ENCODE assay signal across 17 cellular contexts in the genomic region with DNA sequence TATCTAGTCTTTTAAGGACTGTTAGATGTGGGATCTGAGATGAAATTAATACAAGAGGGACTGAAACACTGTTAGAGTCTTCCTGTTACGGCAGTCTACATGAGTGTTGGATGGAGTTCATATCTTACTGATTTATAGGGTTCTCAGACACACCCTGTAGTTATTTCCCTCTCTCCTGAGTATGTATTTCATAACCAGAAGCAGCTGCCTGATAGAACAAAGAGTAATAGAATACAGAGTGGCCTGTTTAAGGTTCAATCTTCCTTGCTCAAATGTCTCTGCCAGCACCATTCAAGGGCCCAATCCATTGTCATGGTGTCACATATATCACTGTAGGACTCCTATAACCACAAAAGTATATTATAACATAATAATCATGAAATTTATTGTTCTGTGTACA.
A peak's percentile ranks its signal among the peaks of the same experiment; 100 is the strongest.
DNase-seq lines count a peak whose midpoint lies in the region; ATAC-seq lines count a peak whose summit lies in the region.
"Had no signal": no experiment of that assay in that cellular context is flagged by ENCODE, and none has a peak within 500 bp of the region (broad histone marks: within the 10 kb centered on the region; RNA-seq: fewer than 3 reads in every experiment).

No MANE protein-coding gene starts in this region.

- no peak overlapping the region for H3K4me3 Mint-ChIP-seq in activated T-cell treated with anti-CD3 and anti-CD28 coated beads, Interleukin-2, amount 50 U/mL, for 4 hours
- H3K4me3 Mint-ChIP-seq: CD8-positive, alpha-beta memory T cell had no signal

- H3K9me3 Mint-ChIP-seq in activated T-cell treated with anti-CD3 and anti-CD28 coated beads, Interleukin-2, amount 50 U/mL, for 4 hours: peaks cover 12% of the 10 kb centered on the region

- H3K4me1 Mint-ChIP-seq in activated T-cell treated with anti-CD3 and anti-CD28 coated beads, Interleukin-2, amount 50 U/mL, for 4 hours (ENCODE audit: low read depth): no peaks in the 10 kb centered on the region
- H3K4me1 Mint-ChIP-seq: CD8-positive, alpha-beta memory T cell had no signal

- DNase-seq in COLO668 (lab: John Stamatoyannopoulos, UW; ENCODE audit: unreplicated experiment) (peak; percentile 60), NCI-H1105 (lab: John Stamatoyannopoulos, UW) (peak; percentile 42), NCI-H1930 (lab: John Stamatoyannopoulos, UW) (peak; percentile 65 to 70), NCI-H69 (lab: John Stamatoyannopoulos, UW) (peak; percentile 12), AG08395 (ENCODE audit: low spot score) (no peak), NCI-H1092 treated with DMSO at 0.1 percent for 48 hours (lab: John Stamatoyannopoulos, UW) (no peak)
- DNase-seq in activated T-cell treated with anti-CD3 and anti-CD28 coated beads, Interleukin-2, amount 50 U/mL, for 4 hours: no peak
- DNase-seq: CD8-positive, alpha-beta memory T cell; GDM1; IMR-90; Karpas-422; NCI-H2171; NCI-H446; PC-9; SW 1271 had no signal

- no peaks in the 10 kb centered on the region for H3K36me3 Mint-ChIP-seq in activated T-cell treated with anti-CD3 and anti-CD28 coated beads, Interleukin-2, amount 50 U/mL, for 4 hours (ENCODE audit: insufficient read depth)
- H3K36me3 Mint-ChIP-seq: CD8-positive, alpha-beta memory T cell had no signal

- no peaks in the 10 kb centered on the region for H3K27me3 Mint-ChIP-seq in activated T-cell treated with anti-CD3 and anti-CD28 coated beads, Interleukin-2, amount 50 U/mL, for 4 hours (ENCODE audit: low read depth)
- H3K27me3 Mint-ChIP-seq: CD8-positive, alpha-beta memory T cell had no signal

- no peak for ATAC-seq in activated T-cell treated with anti-CD3 and anti-CD28 coated beads, Interleukin-2, amount 50 U/mL, for 4 hours
- ATAC-seq in HG02623 (IDR thresholded peaks at IDR 0.05; ENCODE audit: unreplicated experiment): no peak
- ATAC-seq: A549 had no signal

Comparison
In these comparisons a context has a peak if more than half of its experiments do, and no peak if none do; other contexts are left out.
1. DNase-seq: peak in COLO668 (single experiment), NCI-H1105 (single experiment), NCI-H1930 (2 of 2) and NCI-H69 (single experiment); none in AG08395 (single experiment), activated T-cell treated with anti-CD3 and anti-CD28 coated beads, Interleukin-2, amount 50 U/mL, for 4 hours (single experiment) and NCI-H1092 treated with DMSO at 0.1 percent for 48 hours (single experiment).